In the genomic region with DNA sequence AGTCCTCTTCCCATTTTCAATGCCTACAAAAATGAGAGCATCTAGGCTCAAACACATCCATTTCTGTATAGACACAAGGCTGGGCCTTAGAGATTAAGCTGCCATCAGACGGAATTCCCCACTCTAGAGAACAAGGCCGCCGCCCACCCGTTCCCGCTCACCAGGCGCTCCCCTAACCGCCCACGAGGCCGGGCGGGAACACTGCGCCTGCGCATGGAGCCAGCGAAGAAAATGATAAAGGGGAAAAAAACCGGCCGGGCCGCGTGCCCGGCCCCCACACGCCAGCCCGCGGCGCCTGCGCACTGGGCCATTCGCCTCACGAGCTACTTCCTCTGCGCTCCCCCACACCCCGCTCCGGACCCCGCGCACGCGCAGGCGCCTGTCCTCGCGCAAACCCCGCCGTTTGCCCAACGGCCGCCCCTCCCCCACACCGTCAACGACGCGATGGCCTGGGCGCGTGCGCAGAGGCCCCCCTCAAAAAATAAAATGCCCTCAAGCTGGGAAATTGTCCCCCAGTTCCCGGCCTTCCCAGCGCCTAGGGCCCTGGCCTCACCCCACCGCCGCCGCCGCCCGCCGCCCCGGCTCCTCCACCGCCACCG, we compare ENCODE assay signal across 8 cellular contexts. TPM values are rescaled to one million over a fixed set of nuclear protein-coding genes. Genes with fewer than 3 reads are reported as not detected.
DNase-seq lines count a peak whose midpoint lies in the region; ATAC-seq and TF ChIP-seq lines count a peak whose summit lies in the region.

No MANE protein-coding gene starts in this region.

- peak; percentile 99 for DNase-seq in activated T-cell treated with anti-CD3 and anti-CD28 coated beads, Interleukin-2, amount 50 U/mL, for 4 hours
- peak; percentile 95 to 98 for DNase-seq in stimulated activated CD8-positive, alpha-beta memory T cell treated with anti-CD3 and anti-CD28 coated beads, Interleukin-4, amount 100 ng/mL, for 4 hours (ENCODE audit: low read depth in 2 of 2, low spot score in 1 of 2)

- whole genome bisulfite sequencing in esophagus, 2 donors, result 0 to 1% methylated on average over 56 to 57 of the region's 57 CpGs

- H3K4me3 Mint-ChIP-seq in activated T-cell treated with anti-CD3 and anti-CD28 coated beads, Interleukin-2, amount 50 U/mL, for 4 hours, result peak overlapping the region; percentile 97

- H3K9me3 Mint-ChIP-seq in activated T-cell treated with anti-CD3 and anti-CD28 coated beads, Interleukin-2, amount 50 U/mL, for 4 hours, result no peaks in the 10 kb centered on the region

- H3K9me3 ChIP-seq in KOPT-K1 (ENCODE audit: insufficient read depth, low read length, poor library complexity, severe bottlenecking) (no peaks in the 10 kb centered on the region), esophagus (ENCODE audit: control insufficient read depth in 2 of 2, insufficient read depth in 1 of 2, low read depth in 1 of 2, low read length in 1 of 2) (no peaks in the 10 kb centered on the region), mucosa of stomach (ENCODE audit: control insufficient read depth, low read length) (no peaks in the 10 kb centered on the region)

- H3K4me3 ChIP-seq in esophagus (ENCODE audit: low read depth in 1 of 2, low read length in 2 of 2) (peak overlapping the region; percentile 95), mucosa of stomach (ENCODE audit: low read length) (peak overlapping the region; percentile 21)

- H3K27me3 Mint-ChIP-seq in activated T-cell treated with anti-CD3 and anti-CD28 coated beads, Interleukin-2, amount 50 U/mL, for 4 hours (ENCODE audit: low read depth), result no peaks in the 10 kb centered on the region

- H3K4me1 Mint-ChIP-seq in activated T-cell treated with anti-CD3 and anti-CD28 coated beads, Interleukin-2, amount 50 U/mL, for 4 hours (ENCODE audit: low read depth), result peaks cover 64% of the 10 kb centered on the region

- H3K36me3 Mint-ChIP-seq in activated T-cell treated with anti-CD3 and anti-CD28 coated beads, Interleukin-2, amount 50 U/mL, for 4 hours (ENCODE audit: insufficient read depth), result peaks cover 35% of the 10 kb centered on the region

- H3K27ac ChIP-seq in C4-2B (peak overlapping the region; percentile 92), KOPT-K1 (ENCODE audit: low read depth, low read length, poor library complexity, severe bottlenecking) (peak overlapping the region; percentile 99), esophagus (ENCODE audit: low read depth in 2 of 2, low read length in 1 of 2) (peak overlapping the region; percentile 100)

- no peak for TF ChIP-seq CTCF in C4-2B (conservative IDR thresholded peaks at IDR 0.05)

- H3K36me3 ChIP-seq in KOPT-K1 (ENCODE audit: insufficient read depth, low read length) (peaks cover 48% of the 10 kb centered on the region), esophagus (ENCODE audit: control insufficient read depth in 2 of 2, insufficient read depth in 2 of 2, low read length in 1 of 2) (peaks cover 11 to 26% of the 10 kb centered on the region in 2 donors), mucosa of stomach (ENCODE audit: control insufficient read depth, insufficient read depth, low read length) (peaks cover 29% of the 10 kb centered on the region)

- H3K9ac ChIP-seq in mucosa of stomach (ENCODE audit: low read length), result peak overlapping the region; percentile 71

- peaks cover 3 to 7% of the 10 kb centered on the region in 2 donors for H3K4me1 ChIP-seq in esophagus (ENCODE audit: control insufficient read depth in 2 of 2, insufficient read depth in 2 of 2, low read length in 1 of 2)
- peaks cover 28% of the 10 kb centered on the region for H3K4me1 ChIP-seq in mucosa of stomach (ENCODE audit: control insufficient read depth, insufficient read depth, low read length)

- peak; percentile 9 for ATAC-seq in GM21447 (IDR thresholded peaks at IDR 0.05; ENCODE audit: unreplicated experiment)
- ATAC-seq in activated T-cell treated with anti-CD3 and anti-CD28 coated beads, Interleukin-2, amount 50 U/mL, for 4 hours, result peak; percentile 35 to 39

- H3K27me3 ChIP-seq in esophagus (ENCODE audit: control insufficient read depth in 1 of 2, insufficient read depth in 2 of 2, low read length in 2 of 2) (no peaks in the 10 kb centered on the region), mucosa of stomach (ENCODE audit: control insufficient read depth, insufficient read depth, low read length) (no peaks in the 10 kb centered on the region)

TF ChIP-seq in PFSK-1, 5 proteins besides CTCF, POLR2A, EP300 and RAD21:
- TF ChIP-seq REST (IDR thresholded peaks at IDR 0.05; ENCODE audit: insufficient read depth in 1 of 2, low read depth in 2 of 2, low read length in 2 of 2) (no peak), TAF1 (IDR thresholded peaks at IDR 0.05; ENCODE audit: borderline replicate concordance, insufficient read depth, low read length) (no peak), POLR2AphosphoS5 (IDR thresholded peaks at IDR 0.05; ENCODE audit: low read depth, low read length) (peak; percentile 42; the same call in 1 of the 2 replicates), SIN3A (IDR thresholded peaks at IDR 0.05; ENCODE audit: borderline replicate concordance, insufficient read depth, low read length) (0 out of 2 replicates have a peak, but pooled peaks have one; percentile 51), FOXP2 (optimal IDR thresholded peaks at IDR 0.05; ENCODE audit: borderline replicate concordance, extremely low read depth, extremely low read length, insufficient read depth) (peak; percentile 67)

RNA-seq across cellular contexts. Expression of gene HNRNPL, which starts 0.5 kb away (rescaled TPM):
- polyA plus RNA-seq in PFSK-1 (2012; ENCODE audit: insufficient read length, low read depth), result 237 TPM
- 100 to 1,000 TPM; 679 to 736 (median 698) TPM for total RNA-seq in activated T-cell treated with anti-CD3 and anti-CD28 coated beads, Interleukin-2, amount 50 U/mL, for 4 hours
- 100 to 1,000 TPM; 134 to 150 TPM for polyA plus RNA-seq in esophagus

RNA-seq across cellular contexts. Expression of gene ECH1, which starts 17.7 kb away (rescaled TPM):
- 507 TPM for polyA plus RNA-seq in PFSK-1 (2012; ENCODE audit: insufficient read length, low read depth)
- 100 to 1,000 TPM in 2 of 3 donors, 10 to 100 TPM in 1; 91.1 to 109 (median 108) TPM for total RNA-seq in activated T-cell treated with anti-CD3 and anti-CD28 coated beads, Interleukin-2, amount 50 U/mL, for 4 hours
- 100 to 1,000 TPM; 108 to 215 TPM for polyA plus RNA-seq in esophagus

RNA-seq across cellular contexts. Expression of gene RINL, which starts 28.8 kb away (rescaled TPM):
- polyA plus RNA-seq in PFSK-1 (2012; ENCODE audit: insufficient read length, low read depth), result 2.1 TPM
- total RNA-seq in activated T-cell treated with anti-CD3 and anti-CD28 coated beads, Interleukin-2, amount 50 U/mL, for 4 hours, result 10 to 100 TPM; 65.2 to 77.3 (median 68.6) TPM
- 10 to 100 TPM in 1 of 2 donors, 1 to 10 TPM in 1; 8.4 to 20.5 TPM for polyA plus RNA-seq in esophagus

RNA-seq across cellular contexts. Expression of gene LGALS4, which starts 36.5 kb away (rescaled TPM):
- 1.1 TPM for polyA plus RNA-seq in PFSK-1 (2012; ENCODE audit: insufficient read length, low read depth)
- total RNA-seq in activated T-cell treated with anti-CD3 and anti-CD28 coated beads, Interleukin-2, amount 50 U/mL, for 4 hours, result 1 to 10 TPM; 1.7 to 2.7 (median 2.2) TPM
- polyA plus RNA-seq in esophagus, result 1 to 10 TPM in 1 of 2 donors, under 1 TPM in 1; 0.66 to 2.3 TPM

RNA-seq across cellular contexts. Expression of gene SIRT2, which starts 50.2 kb away (rescaled TPM):
- polyA plus RNA-seq in PFSK-1 (2012; ENCODE audit: insufficient read length, low read depth), result 208 TPM
- 10 to 100 TPM; 23.5 to 29.8 (median 27.3) TPM for total RNA-seq in activated T-cell treated with anti-CD3 and anti-CD28 coated beads, Interleukin-2, amount 50 U/mL, for 4 hours
- polyA plus RNA-seq in esophagus, result 10 to 100 TPM; 29.5 to 36.1 TPM

Comparison
In these comparisons a context has a peak if more than half of its experiments do, and no peak if none do; other contexts are left out.
1. Peak in every context shown above with its lines: DNase-seq, ATAC-seq, H3K4me3 ChIP-seq and H3K27ac ChIP-seq.